In the genomic region with DNA sequence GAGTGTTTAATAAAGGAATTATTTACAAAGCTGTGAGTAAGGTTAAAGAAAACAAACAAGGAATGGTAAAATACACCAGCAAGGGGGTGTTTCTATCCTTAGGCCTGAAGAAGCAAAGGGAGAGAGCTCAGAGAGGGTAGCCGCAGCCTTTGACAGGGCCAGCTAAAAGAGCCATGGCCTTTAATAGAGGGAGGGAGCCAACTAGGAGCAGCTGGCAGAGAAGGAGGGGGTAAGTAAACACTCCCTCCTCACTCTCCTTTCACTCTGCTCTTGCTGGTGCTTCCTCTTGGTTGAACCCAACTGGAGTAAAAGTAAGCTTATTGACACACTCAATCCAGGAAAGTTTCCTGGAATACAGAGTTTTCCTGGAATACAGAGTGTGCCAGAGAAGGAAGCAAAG, we compare ENCODE assay signal across 19 cellular contexts.
DNase-seq lines count a peak whose midpoint lies in the region; ATAC-seq, FAIRE-seq and TF ChIP-seq lines count a peak whose summit lies in the region.
"Had no signal": no experiment of that assay in that cellular context is flagged by ENCODE, and none has a peak within 500 bp of the region (broad histone marks: within the 10 kb centered on the region; RNA-seq: fewer than 3 reads in every experiment).

No MANE protein-coding gene starts in this region.

- H3K4me1 ChIP-seq in pancreas (no peaks in the 10 kb centered on the region), heart left ventricle (peaks cover 0 to 45% (median 0%) of the 10 kb centered on the region in 12 donors)
- H3K4me1 ChIP-seq: BE2C had no signal

- TF ChIP-seq POLR2A in H54 (IDR thresholded peaks at IDR 0.05; ENCODE audit: low read depth, low read length) (no peak), heart left ventricle (IDR thresholded peaks at IDR 0.05) (no peak)

- no peaks in the 10 kb centered on the region for H3K9me3 ChIP-seq in MG63
- no peaks in the 10 kb centered on the region for H3K9me3 ChIP-seq in pancreas
- H3K9me3 ChIP-seq in heart left ventricle, result no peaks in the 10 kb centered on the region
- H3K9me3 ChIP-seq: BE2C had no signal

- ATAC-seq in WTC11, result peak; percentile 71
- peak in 3 of 4 donors; percentile 15 to 34 (median 28) for ATAC-seq in pancreas
- no peak for ATAC-seq in T-cell (replicated peaks in 1 of 4)
- ATAC-seq in heart left ventricle, result no peak
- ATAC-seq: HCT116 had no signal

- TF ChIP-seq CTCF in WTC11 (IDR thresholded peaks at IDR 0.05), result no peak
- no peak for TF ChIP-seq CTCF in pancreas (IDR thresholded peaks at IDR 0.05)
- no peak for TF ChIP-seq CTCF in heart left ventricle (IDR thresholded peaks at IDR 0.05)

- no peak overlapping the region for H3K27ac Mint-ChIP-seq in WTC11
- H3K27ac Mint-ChIP-seq in T-cell, result no peak overlapping the region
- H3K27ac Mint-ChIP-seq: CD4-positive, alpha-beta memory T cell had no signal

- POLR2A ChIA-PET in WTC11 (lab: Charles Lee) (no interaction called here), T-cell (lab: Charles Lee) (no interaction called here)

- intact Hi-C loops in pancreas (cut with DNase I) (no loop called here), heart left ventricle (cut with DNase I) (loop anchor here in 2 of 10 donors (5.0 to 10.0 kb wide), 2 partner anchors 37 to 85 kb away; partner anchors contain the start of gene CH25H (in 1 of the 2))

- H3K4me3 Mint-ChIP-seq in WTC11 (no peak overlapping the region), T-cell (no peak overlapping the region)
- H3K4me3 Mint-ChIP-seq: CD4-positive, alpha-beta memory T cell had no signal

- no peaks in the 10 kb centered on the region for H3K4me1 Mint-ChIP-seq in WTC11
- H3K4me1 Mint-ChIP-seq in T-cell, result no peaks in the 10 kb centered on the region
- H3K4me1 Mint-ChIP-seq: CD4-positive, alpha-beta memory T cell had no signal

- H3K27ac ChIP-seq in pancreas (no peak overlapping the region), heart left ventricle (no peak overlapping the region)
- H3K27ac ChIP-seq: KMS-11 had no signal

- no peak for DNase-seq in H54 (ENCODE audit: insufficient read length, low spot score)
- DNase-seq in MG63, result peak; percentile 20
- no peak for DNase-seq in WTC11 (ENCODE audit: low spot score)
- no peak for DNase-seq in pancreas
- DNase-seq in T-cell, result no peak
- DNase-seq in NCI-H187 treated with DMSO at 0.1 percent for 48 hours (lab: John Stamatoyannopoulos, UW), result no peak
- DNase-seq in heart left ventricle, result no peak
- DNase-seq: BE2C; CD4-positive, alpha-beta memory T cell; EL; NCI-H1105 treated with DMSO at 0.1 percent for 48 hours; NCI-H2081 treated with DMSO at 0.1 percent for 48 hours; NCI-H748 treated with DMSO at 0.1 percent for 48 hours; SHP77 treated with DMSO at 0.1 percent for 48 hours; SW 1271; T-helper 9 cell had no signal

- CTCF ChIA-PET in WTC11 (lab: Charles Lee) (interaction anchor here (1.0 to 1.1 kb wide), 2 partner anchors 185 to 187 kb away, joined by 3 to 6 read pairs; no protein-coding TSS in a partner anchor), T-cell (lab: Charles Lee) (no interaction called here)

- H3K27me3 ChIP-seq in MG63 (no peaks in the 10 kb centered on the region), pancreas (no peaks in the 10 kb centered on the region), heart left ventricle (no peaks in the 10 kb centered on the region)
- H3K27me3 ChIP-seq: BE2C had no signal

- no peak overlapping the region for H3K4me3 ChIP-seq in MG63
- H3K4me3 ChIP-seq in pancreas, result no peak overlapping the region
- no peak overlapping the region for H3K4me3 ChIP-seq in heart left ventricle

- no peaks in the 10 kb centered on the region for H3K36me3 Mint-ChIP-seq in WTC11
- no peaks in the 10 kb centered on the region for H3K36me3 Mint-ChIP-seq in T-cell
- H3K36me3 Mint-ChIP-seq: CD4-positive, alpha-beta memory T cell had no signal

- H3K36me3 ChIP-seq in MG63 (no peaks in the 10 kb centered on the region), pancreas (no peaks in the 10 kb centered on the region), heart left ventricle (no peaks in the 10 kb centered on the region)
- H3K36me3 ChIP-seq: BE2C had no signal

- 89 to 95% methylated on average over 1 of the region's 1 CpG for WGBS in pancreas, 2 donors
- WGBS in heart left ventricle, 4 donors, result 90 to 100% (median 95%) methylated on average over 1 of the region's 1 CpG

- H3K27me3 Mint-ChIP-seq in WTC11 (ENCODE audit: low read depth) (no peaks in the 10 kb centered on the region), T-cell (peaks cover 15 to 19% of the 10 kb centered on the region in 2 donors)

- FAIRE-seq in H54 (lab: Jason Lieb, UNC) (peak; percentile 70), pancreas (lab: Jason Lieb, UNC) (no peak)
- FAIRE-seq: RCC 7860 had no signal

- H3K9me3 Mint-ChIP-seq in WTC11, result no peaks in the 10 kb centered on the region
- H3K9me3 Mint-ChIP-seq in T-cell, result no peaks in the 10 kb centered on the region
- H3K9me3 Mint-ChIP-seq: CD4-positive, alpha-beta memory T cell had no signal

TF ChIP-seq in WTC11, 78 proteins besides CTCF, POLR2A, EP300 and RAD21 (continues in another document):
- TF ChIP-seq ESRRA (CRISPR knock-in tag; IDR thresholded peaks at IDR 0.05; ENCODE audit: borderline replicate concordance), result no peak
- TF ChIP-seq ZNF138 (CRISPR knock-in tag; conservative IDR thresholded peaks at IDR 0.05), result no peak
- TF ChIP-seq TP53 (CRISPR knock-in tag; IDR thresholded peaks at IDR 0.05), result no peak
- no peak for TF ChIP-seq ZNF281 (CRISPR knock-in tag; IDR thresholded peaks at IDR 0.05)
- no peak for TF ChIP-seq GRHL2 (CRISPR knock-in tag; IDR thresholded peaks at IDR 0.05; ENCODE audit: insufficient replicate concordance, severe bottlenecking)
- TF ChIP-seq RELA (CRISPR knock-in tag; IDR thresholded peaks at IDR 0.05; ENCODE audit: borderline replicate concordance), result no peak
- no peak for TF ChIP-seq ZNF416 (CRISPR knock-in tag; IDR thresholded peaks at IDR 0.05)
- TF ChIP-seq NR1H2 (CRISPR knock-in tag; IDR thresholded peaks at IDR 0.05), result no peak
- TF ChIP-seq GTF2I (CRISPR knock-in tag; conservative IDR thresholded peaks at IDR 0.05), result no peak
- TF ChIP-seq ZNF425 (CRISPR knock-in tag; conservative IDR thresholded peaks at IDR 0.05), result no peak
- TF ChIP-seq, protein P1, sequence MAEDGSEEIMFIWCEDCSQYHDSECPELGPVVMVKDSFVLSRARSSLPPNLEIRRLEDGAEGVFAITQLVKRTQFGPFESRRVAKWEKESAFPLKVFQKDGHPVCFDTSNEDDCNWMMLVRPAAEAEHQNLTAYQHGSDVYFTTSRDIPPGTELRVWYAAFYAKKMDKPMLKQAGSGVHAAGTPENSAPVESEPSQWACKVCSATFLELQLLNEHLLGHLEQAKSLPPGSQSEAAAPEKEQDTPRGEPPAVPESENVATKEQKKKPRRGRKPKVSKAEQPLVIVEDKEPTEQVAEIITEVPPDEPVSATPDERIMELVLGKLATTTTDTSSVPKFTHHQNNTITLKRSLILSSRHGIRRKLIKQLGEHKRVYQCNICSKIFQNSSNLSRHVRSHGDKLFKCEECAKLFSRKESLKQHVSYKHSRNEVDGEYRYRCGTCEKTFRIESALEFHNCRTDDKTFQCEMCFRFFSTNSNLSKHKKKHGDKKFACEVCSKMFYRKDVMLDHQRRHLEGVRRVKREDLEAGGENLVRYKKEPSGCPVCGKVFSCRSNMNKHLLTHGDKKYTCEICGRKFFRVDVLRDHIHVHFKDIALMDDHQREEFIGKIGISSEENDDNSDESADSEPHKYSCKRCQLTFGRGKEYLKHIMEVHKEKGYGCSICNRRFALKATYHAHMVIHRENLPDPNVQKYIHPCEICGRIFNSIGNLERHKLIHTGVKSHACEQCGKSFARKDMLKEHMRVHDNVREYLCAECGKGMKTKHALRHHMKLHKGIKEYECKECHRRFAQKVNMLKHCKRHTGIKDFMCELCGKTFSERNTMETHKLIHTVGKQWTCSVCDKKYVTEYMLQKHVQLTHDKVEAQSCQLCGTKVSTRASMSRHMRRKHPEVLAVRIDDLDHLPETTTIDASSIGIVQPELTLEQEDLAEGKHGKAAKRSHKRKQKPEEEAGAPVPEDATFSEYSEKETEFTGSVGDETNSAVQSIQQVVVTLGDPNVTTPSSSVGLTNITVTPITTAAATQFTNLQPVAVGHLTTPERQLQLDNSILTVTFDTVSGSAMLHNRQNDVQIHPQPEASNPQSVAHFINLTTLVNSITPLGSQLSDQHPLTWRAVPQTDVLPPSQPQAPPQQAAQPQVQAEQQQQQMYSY (CRISPR knock-in tag; IDR thresholded peaks at IDR 0.05), result no peak

Comparison
In these comparisons a context has a peak if more than half of its experiments do, and no peak if none do; other contexts are left out.
1. ATAC-seq: peak in WTC11 (single experiment) and pancreas (3 of 4); none in T-cell (0 of 4) and heart left ventricle (0 of 4).